In genomic region chr18:25352629-25353005, GRCh38 we compare ENCODE assay signal across 8 cellular contexts. TPM values are rescaled to one million over a fixed set of nuclear protein-coding genes. Genes with fewer than 3 reads are reported as not detected.
DNase-seq lines count a peak whose midpoint lies in the region; ATAC-seq, FAIRE-seq and TF ChIP-seq lines count a peak whose summit lies in the region.

No MANE protein-coding gene starts in this region.

- in situ Hi-C loops in K562 (cut with MboI): no loop called here

- H4K20me1 ChIP-seq in K562 (replicated peaks; ENCODE audit: control insufficient read depth, insufficient read depth, low read length): no peaks in the 10 kb centered on the region

- peaks cover 63% of the 10 kb centered on the region for H3K27me3 Mint-ChIP-seq in activated T-cell treated with anti-CD3 and anti-CD28 coated beads, Interleukin-2, amount 50 U/mL, for 24 hours
- H3K27me3 Mint-ChIP-seq in memory B cell: peaks cover 13% of the 10 kb centered on the region
- H3K27me3 Mint-ChIP-seq in stimulated activated naive B cell treated with anti-CD40 and anti-IgM and Interleukin-4, amounts not matched to agents 10 μg/mL and 1 μg/mL and 100 μg/mL, for 72 hours: peaks cover 27 to 39% of the 10 kb centered on the region in 2 donors

- no peak overlapping the region for H2AFZ ChIP-seq in K562 (ENCODE audit: low read depth, low read length)

- DNase-seq in activated T-cell treated with anti-CD3 and anti-CD28 coated beads, Interleukin-2, amount 50 U/mL, for 24 hours: no peak
- DNase-seq in activated T-cell treated with anti-CD3 and anti-CD28 coated beads for 4 hours: no peak
- DNase-seq in K562 (ENCODE audit: extremely low read depth in 1 of 4, low spot score in 3 of 4): no peak
- DNase-seq in memory B cell (ENCODE audit: low spot score in 2 of 2): no peak
- no peak for DNase-seq in tibial artery
- DNase-seq in stimulated activated naive B cell treated with anti-CD40 and anti-IgM and Interleukin-4, amounts not matched to agents 10 μg/mL and 1 μg/mL and 100 μg/mL, for 72 hours: no peak
- no peak for DNase-seq in cortex of kidney (lab: John Stamatoyannopoulos, UW)

- peak overlapping the region; percentile 55 for H3K4me3 Mint-ChIP-seq in activated T-cell treated with anti-CD3 and anti-CD28 coated beads, Interleukin-2, amount 50 U/mL, for 24 hours
- peak overlapping the region; percentile 8 for H3K4me3 Mint-ChIP-seq in memory B cell
- H3K4me3 Mint-ChIP-seq in stimulated activated naive B cell treated with anti-CD40 and anti-IgM and Interleukin-4, amounts not matched to agents 10 μg/mL and 1 μg/mL and 100 μg/mL, for 72 hours: peak overlapping the region in 1 of 2 donors; percentile 99

- H3K4me1 ChIP-seq in K562 (replicated peaks in 1 of 2; ENCODE audit: control insufficient read depth in 2 of 2, insufficient read depth in 2 of 2, low read length in 2 of 2) (peaks cover 0 to 23% of the 10 kb centered on the region in 2 experiments; a peak in 1 of 5 replicates), tibial artery (peaks cover 0 to 33% (median 5%) of the 10 kb centered on the region in 4 donors)

- H3K27ac ChIP-seq in K562 (ENCODE audit: extremely low read depth, low read depth, low read length): no peak overlapping the region
- peak overlapping the region in 1 of 2 donors; percentile 25 for H3K27ac ChIP-seq in tibial artery

- H3K9me1 ChIP-seq in K562 (ENCODE audit: control insufficient read depth, insufficient read depth, low read length): no peaks in the 10 kb centered on the region

- TF ChIP-seq RAD21 in K562 (CRISPR knock-in tag; conservative IDR thresholded peaks at IDR 0.05 in 1 of 2, IDR thresholded peaks at IDR 0.05 in 1 of 2): no peak

- TF ChIP-seq POLR2A in K562 (conservative IDR thresholded peaks at IDR 0.05): no peak

- H3K9me3 ChIP-seq in K562 (replicated peaks; ENCODE audit: control insufficient read depth, insufficient read depth, low read depth, low read length): no peaks in the 10 kb centered on the region
- no peaks in the 10 kb centered on the region for H3K9me3 ChIP-seq in tibial artery

- no peaks in the 10 kb centered on the region for H3K9me3 Mint-ChIP-seq in activated T-cell treated with anti-CD3 and anti-CD28 coated beads, Interleukin-2, amount 50 U/mL, for 24 hours
- H3K9me3 Mint-ChIP-seq in memory B cell: peaks cover 3% of the 10 kb centered on the region
- no peaks in the 10 kb centered on the region for H3K9me3 Mint-ChIP-seq in stimulated activated naive B cell treated with anti-CD40 and anti-IgM and Interleukin-4, amounts not matched to agents 10 μg/mL and 1 μg/mL and 100 μg/mL, for 72 hours

- H3K27ac Mint-ChIP-seq in activated T-cell treated with anti-CD3 and anti-CD28 coated beads, Interleukin-2, amount 50 U/mL, for 24 hours: no peak overlapping the region
- no peak overlapping the region for H3K27ac Mint-ChIP-seq in memory B cell
- no peak overlapping the region for H3K27ac Mint-ChIP-seq in stimulated activated naive B cell treated with anti-CD40 and anti-IgM and Interleukin-4, amounts not matched to agents 10 μg/mL and 1 μg/mL and 100 μg/mL, for 72 hours

- H3K36me3 ChIP-seq in K562 (ENCODE audit: control insufficient read depth, insufficient read depth, low read length): no peaks in the 10 kb centered on the region
- no peaks in the 10 kb centered on the region for H3K36me3 ChIP-seq in tibial artery

- intact Hi-C loops in K562 (cut with micrococcal nuclease) (loop anchor here (5.0 kb wide), 1 partner anchor 115 kb away; no protein-coding TSS in a partner anchor), tibial artery (cut with DNase I; ENCODE audit: low total_unique reads) (loop anchor here (5.0 to 10.0 kb wide), 2 partner anchors 120 to 152 kb away; no protein-coding TSS in a partner anchor)

- TF ChIP-seq CTCF in K562 (IDR thresholded peaks at IDR 0.05 in 2 of 3, conservative IDR thresholded peaks at IDR 0.05 in 1 of 3; ENCODE audit: insufficient read depth in 2 of 3, low read depth in 1 of 3, low read length in 3 of 3): no peak
- no peak for TF ChIP-seq CTCF in tibial artery (IDR thresholded peaks at IDR 0.05)

- H3K4me3 ChIP-seq in K562 (peak overlapping the region; percentile 24), tibial artery (peak overlapping the region; percentile 67 to 76)

- ATAC-seq in K562 (no peak), memory B cell (ENCODE audit: low read depth) (no peak), HG02970 (IDR thresholded peaks at IDR 0.05; ENCODE audit: low FRiP score, unreplicated experiment) (no peak)
- no peak for ATAC-seq in stimulated activated naive B cell treated with anti-CD40 and anti-IgM and Interleukin-4, amounts not matched to agents 10 μg/mL and 1 μg/mL and 100 μg/mL, for 72 hours (replicated peaks)

- FAIRE-seq in K562 (lab: Jason Lieb, UNC): peak; percentile 46

- H3K4me1 Mint-ChIP-seq in activated T-cell treated with anti-CD3 and anti-CD28 coated beads, Interleukin-2, amount 50 U/mL, for 24 hours (ENCODE audit: low read depth): peaks cover 17% of the 10 kb centered on the region
- H3K4me1 Mint-ChIP-seq in memory B cell: peaks cover 5% of the 10 kb centered on the region
- peaks cover 8 to 24% of the 10 kb centered on the region in 2 donors for H3K4me1 Mint-ChIP-seq in stimulated activated naive B cell treated with anti-CD40 and anti-IgM and Interleukin-4, amounts not matched to agents 10 μg/mL and 1 μg/mL and 100 μg/mL, for 72 hours

- no peaks in the 10 kb centered on the region for H3K79me2 ChIP-seq in K562 (ENCODE audit: control insufficient read depth, insufficient read depth, low read length)

- peak overlapping the region; percentile 17; the same call in 1 of the 2 replicates for H3K4me2 ChIP-seq in K562 (ENCODE audit: insufficient read depth, low read length)

- WGBS in K562 (ENCODE audit: insufficient coverage, low coverage, missing lambda C conversion rate): under 1% methylated on average over 6 of the region's 6 CpGs

- no peak overlapping the region; a peak in 1 of 4 replicates for H3K9ac ChIP-seq in K562 (ENCODE audit: insufficient read depth in 1 of 2, low read depth in 2 of 2, low read length in 2 of 2)

- H3K36me3 Mint-ChIP-seq in activated T-cell treated with anti-CD3 and anti-CD28 coated beads, Interleukin-2, amount 50 U/mL, for 24 hours (ENCODE audit: low read depth): no peaks in the 10 kb centered on the region
- H3K36me3 Mint-ChIP-seq in memory B cell: peaks cover 4% of the 10 kb centered on the region
- peaks cover 3 to 6% of the 10 kb centered on the region in 2 donors for H3K36me3 Mint-ChIP-seq in stimulated activated naive B cell treated with anti-CD40 and anti-IgM and Interleukin-4, amounts not matched to agents 10 μg/mL and 1 μg/mL and 100 μg/mL, for 72 hours

- CTCF ChIA-PET in K562 (lab: Yijun Ruan, JAX; ENCODE audit: low intra/inter-chr PET ratio): no interaction called here

- no peak for TF ChIP-seq EP300 in K562 (IDR thresholded peaks at IDR 0.05; ENCODE audit: low read length)

- H3K27me3 ChIP-seq in K562 (ENCODE audit: control insufficient read depth in 2 of 2, insufficient read depth in 2 of 2, low read length in 2 of 2) (peaks cover 0 to 4% of the 10 kb centered on the region in 2 experiments; a peak in 1 of 5 replicates), tibial artery (peaks cover 0 to 19% of the 10 kb centered on the region in 2 donors)

- BruUV-seq in K562 (replicated peaks; lab: Mats Ljungman, UMichigan): no TSS peak

- POLR2A ChIA-PET in K562 (lab: Yijun Ruan, JAX): interaction anchor here (0.5 to 0.8 kb wide), 2 partner anchors 21 to 250 kb away, joined by 3 to 4 read pairs; no protein-coding TSS in a partner anchor

TF ChIP-seq in K562, 482 proteins besides CTCF, POLR2A, EP300 and RAD21:
- TF ChIP-seq SIN3B (IDR thresholded peaks at IDR 0.05; ENCODE audit: low read depth) (no peak), MYNN (IDR thresholded peaks at IDR 0.05) (no peak), MYNN (CRISPR knock-in tag; IDR thresholded peaks at IDR 0.05) (no peak), ZNF512 (tag; IDR thresholded peaks at IDR 0.05) (peak; percentile 93), SIN3A (IDR thresholded peaks at IDR 0.05; ENCODE audit: borderline replicate concordance in 2 of 2, control insufficient read depth in 1 of 2, low read depth in 2 of 2, low read length in 2 of 2) (no peak)

RNA-seq across cellular contexts. Expression of gene ZNF521, which starts 0.7 kb away (rescaled TPM):
- total RNA-seq in K562 (2011; cell fraction: chromatin; rRNA removed; ENCODE audit: low replicate concordance): 6.1 and 9.0 TPM in 2 replicates
- 4.2 and 5.3 TPM in 2 replicates for total RNA-seq in K562 (2011; cell fraction: nucleolus; rRNA removed)
- total RNA-seq in K562 (2011; cell fraction: nucleoplasm; rRNA removed): 2.4 and 6.3 TPM in 2 replicates
- total RNA-seq in K562 (2014; rRNA removed) (1.5 and 3.3 TPM in 2 replicates), K562 (2014; rRNA removed; fragmentation: Illumina TruSeq; extraction: Trizol) (2.4 and 2.8 TPM in 2 replicates), K562 (2015; rRNA removed; fragmentation: Illumina TruSeq; extraction: Trizol) (4.7 and 5.1 TPM in 2 replicates), K562 (2021) (2.3 and 2.8 TPM in 2 replicates)
- polyA plus RNA-seq in K562 (2011; rRNA removed) (3.5 and 5.8 TPM in 2 replicates), K562 (2014; fragmentation: Illumina TruSeq; extraction: Trizol) (1.2 and 1.4 TPM in 2 replicates), K562 (2014; fragmentation: Nextera tagmentation; extraction: Ambion mirVana) (1 to 10 TPM; 1.2 to 1.6 TPM), K562 (2014; rRNA removed) (0.81 and 1.6 TPM in 2 replicates)
- polyA plus RNA-seq in K562 (2011; cell fraction: cytosol; rRNA removed): 1.9 and 3.1 TPM in 2 replicates
- 6.2 and 7.8 TPM in 2 replicates for polyA plus RNA-seq in K562 (2011; cell fraction: nucleus; rRNA removed)
- 1.4 and 2.4 TPM in 2 replicates for polyA plus RNA-seq in K562 (2012)
- polyA minus RNA-seq in K562 (2011; rRNA and poly(A)+ RNA removed): 23.3 and 28.0 TPM in 2 replicates
- 2.2 and 7.5 TPM in 2 replicates for polyA minus RNA-seq in K562 (2011; cell fraction: cytosol; rRNA and poly(A)+ RNA removed)
- 41.9 and 51.6 TPM in 2 replicates for polyA minus RNA-seq in K562 (2011; cell fraction: nucleus; rRNA and poly(A)+ RNA removed)
